8 cellular contexts compared by ENCODE assay signal in genomic region chr2:110116033-110116710, GRCh38. TPM values are rescaled to one million over a fixed set of nuclear protein-coding genes. Genes with fewer than 3 reads are reported as not detected.
DNase-seq lines count a peak whose midpoint lies in the region; ATAC-seq, FAIRE-seq and TF ChIP-seq lines count a peak whose summit lies in the region.

No MANE protein-coding gene starts in this region.

- WGBS in iPS DF 6.9 (ENCODE audit: insufficient coverage, insufficient read length) = no CpG with 5 or more reads among the region's 8 CpGs
- WGBS in small intestine, 3 donors = 10 to 23% (median 17%) methylated on average over 8 of the region's 8 CpGs

- peak; percentile 40 for TF ChIP-seq CTCF in WI38 (IDR thresholded peaks at IDR 0.05; ENCODE audit: low read depth, low read length)

- ATAC-seq in HG02981 (IDR thresholded peaks at IDR 0.05; ENCODE audit: unreplicated experiment) (no peak), HG03139 (IDR thresholded peaks at IDR 0.05; ENCODE audit: unreplicated experiment) (no peak), HG03439 (IDR thresholded peaks at IDR 0.05; ENCODE audit: unreplicated experiment) (no peak)

- no peaks in the 10 kb centered on the region for H3K4me1 ChIP-seq in iPS DF 6.9 (ENCODE audit: control insufficient read depth, insufficient read depth, low read length)
- H3K4me1 ChIP-seq in small intestine (ENCODE audit: control insufficient read depth in 2 of 2, insufficient read depth in 1 of 2, low read depth in 1 of 2, low read length in 1 of 2) = peaks cover 2 to 7% of the 10 kb centered on the region in 2 donors

- DNase-seq in H4 (ENCODE audit: low spot score) (peak; percentile 43), iPS DF 6.9 (ENCODE audit: low read depth, low spot score) (no peak), small intestine (peak; percentile 69)
- no peak for DNase-seq in activated CD4-positive, CD25-positive, alpha-beta regulatory T cell (lab: John Stamatoyannopoulos, UW)

- H3K27me3 ChIP-seq in iPS DF 6.9 (ENCODE audit: control insufficient read depth, insufficient read depth, low read length) (peaks cover 19% of the 10 kb centered on the region), small intestine (ENCODE audit: control insufficient read depth in 2 of 2, insufficient read depth in 2 of 2, low read length in 2 of 2) (peaks cover 0 to 3% of the 10 kb centered on the region in 2 donors)

- H3K27ac ChIP-seq in iPS DF 6.9 (ENCODE audit: low read length) (no peak overlapping the region), small intestine (ENCODE audit: low read depth in 1 of 2, low read length in 1 of 2) (peak overlapping the region; percentile 85 to 99)

- H3K9me3 ChIP-seq in iPS DF 6.9 (ENCODE audit: control insufficient read depth, insufficient read depth, low read length) (no peaks in the 10 kb centered on the region), small intestine (ENCODE audit: control insufficient read depth, low read depth) (no peaks in the 10 kb centered on the region)

- H3K36me3 ChIP-seq in iPS DF 6.9 (ENCODE audit: control insufficient read depth, insufficient read depth, low read length) (no peaks in the 10 kb centered on the region), small intestine (ENCODE audit: control insufficient read depth in 2 of 2, insufficient read depth in 2 of 2, low read length in 2 of 2) (no peaks in the 10 kb centered on the region)

- FAIRE-seq in small intestine (lab: Jason Lieb, UNC) = no peak

- H3K4me3 ChIP-seq in WI38 (ENCODE audit: low read depth, low read length) (no peak overlapping the region), iPS DF 6.9 (ENCODE audit: low read length) (peak overlapping the region; percentile 52; the same call in 1 of the 2 replicates), small intestine (ENCODE audit: low read depth in 1 of 2, low read length in 2 of 2) (peak overlapping the region in 1 of 2 donors; percentile 64)

RNA-seq across cellular contexts. Expression of gene MALL, which starts 0.6 kb away (rescaled TPM):
- 0.10 TPM in 1 of 2 replicates, not detected in the other for total RNA-seq in H4 (2014; rRNA removed; shearing (Covaris generic))
- polyA plus RNA-seq in small intestine = 100 to 1,000 TPM; 123 to 199 (median 153) TPM

Comparison
In these comparisons a context has a peak if more than half of its experiments do, and no peak if none do; other contexts are left out.
1. DNase-seq: peak in H4 (single experiment) and small intestine (single experiment); none in iPS DF 6.9 (single experiment) and activated CD4-positive, CD25-positive, alpha-beta regulatory T cell (0 of 4).